In the genomic region with DNA sequence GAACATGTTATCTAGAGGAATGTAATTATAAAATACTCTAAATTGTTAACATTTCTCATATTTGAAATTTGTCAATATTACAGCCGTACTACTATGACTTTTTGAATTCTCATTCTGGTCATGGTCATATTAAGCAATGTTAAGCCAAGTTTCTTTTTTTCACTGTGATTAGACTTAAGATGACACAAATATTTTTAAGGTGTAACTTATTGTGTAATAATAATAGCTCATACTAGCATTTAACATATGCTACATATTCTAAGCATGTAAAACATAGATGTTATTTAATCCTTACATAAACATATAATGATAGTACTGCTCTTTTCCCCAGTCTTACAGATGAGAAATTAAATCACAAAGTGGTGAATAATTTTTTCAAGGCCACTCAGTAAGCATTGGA, we compare ENCODE assay signal across 36 cellular contexts.
"Had no signal": no experiment of that assay in that cellular context is flagged by ENCODE, and none has a peak within 500 bp of the region (broad histone marks: within the 10 kb centered on the region; RNA-seq: fewer than 3 reads in every experiment).

No MANE protein-coding gene starts in this region.

- H3K27me3 ChIP-seq: MG63 had no signal

- DNase-seq: Karpas-422, Kasumi-1, MG63, MM.1S, MV-4-11, NCI-H1048, NCI-H1092, NCI-H1092 treated with DMSO at 0.1 percent for 48 hours, NCI-H1105, NCI-H1105 treated with DMSO at 0.1 percent for 48 hours, NCI-H1417, NCI-H1417 treated with DMSO at 0.1 percent for 48 hours, NCI-H1436, NCI-H1436 treated with DMSO at 0.1 percent for 48 hours, NCI-H146, NCI-H1694, NCI-H1694 treated with DMSO at 0.1 percent for 48 hours, NCI-H187, NCI-H187 treated with DMSO at 0.1 percent for 48 hours, NCI-H1930, NCI-H2029, NCI-H2029 treated with DMSO at 0.1 percent for 48 hours, NCI-H2081, NCI-H2081 treated with DMSO at 0.1 percent for 48 hours, NCI-H2107, NCI-H2171, NCI-H2171 treated with DMSO at 0.1 percent for 48 hours, NCI-H2227 treated with DMSO at 0.1 percent for 48 hours, NCI-H226, NCI-H345, NCI-H446, NCI-H446 treated with DMSO at 0.1 percent for 48 hours, NCI-H510A, NCI-H510A treated with DMSO at 0.1 percent for 48 hours, NCI-H524, NCI-H524 treated with DMSO at 0.1 percent for 48 hours had no signal

- H3K9me3 ChIP-seq: MG63 had no signal

- H3K4me3 ChIP-seq: MG63 had no signal
